4 cellular contexts compared by ENCODE assay signal in the genomic region with DNA sequence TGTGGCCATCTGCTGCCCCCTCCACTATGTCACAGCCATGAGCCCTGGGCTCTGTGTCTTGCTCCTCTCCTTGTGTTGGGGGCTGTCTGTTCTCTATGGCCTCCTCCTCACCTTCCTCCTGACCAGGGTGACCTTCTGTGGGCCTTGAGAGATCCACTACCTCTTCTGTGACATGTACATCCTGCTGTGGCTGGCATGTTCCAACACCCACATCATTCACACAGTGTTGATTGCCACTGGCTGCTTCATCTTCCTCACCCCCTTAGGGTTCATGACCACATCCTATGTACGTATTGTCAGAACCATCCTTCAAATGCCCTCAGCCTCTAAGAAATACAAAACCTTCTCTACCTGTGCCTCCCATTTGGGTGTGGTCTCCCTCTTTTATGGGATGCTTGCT. TPM values are rescaled to one million over a fixed set of nuclear protein-coding genes. Genes with fewer than 3 reads are reported as not detected.
"Had no signal": no experiment of that assay in that cellular context is flagged by ENCODE, and none has a peak within 500 bp of the region (broad histone marks: within the 10 kb centered on the region; RNA-seq: fewer than 3 reads in every experiment).

No MANE protein-coding gene starts in this region.

RNA-seq across cellular contexts. Expression of a gene that starts 33.6 kb away (rescaled TPM):
- total RNA-seq: LHCN-M2, M059J, MCF 10A, NCI-H460 had no signal

RNA-seq across cellular contexts. Expression of a gene that starts 43.7 kb away (rescaled TPM):
- total RNA-seq: LHCN-M2, M059J, MCF 10A, NCI-H460 had no signal

RNA-seq across cellular contexts. Expression of a gene that starts 57.1 kb away (rescaled TPM):
- total RNA-seq: LHCN-M2, M059J, MCF 10A, NCI-H460 had no signal
